ENCODE assay signal across 8 cellular contexts in genomic region chr3:63975705-63976104, GRCh38. TPM values are rescaled to one million over a fixed set of nuclear protein-coding genes. Genes with fewer than 3 reads are reported as not detected.
DNase-seq lines count a peak whose midpoint lies in the region; ATAC-seq and TF ChIP-seq lines count a peak whose summit lies in the region.

No MANE protein-coding gene starts in this region.

- TF ChIP-seq CTCF in choroid plexus epithelial cell (conservative IDR thresholded peaks at IDR 0.05; ENCODE audit: low read depth, low read length), result no peak

- ATAC-seq in Right ventricle myocardium inferior (peak; percentile 89), HG03460 (IDR thresholded peaks at IDR 0.05; ENCODE audit: unreplicated experiment) (no peak)

- H3K4me3 ChIP-seq in choroid plexus epithelial cell (ENCODE audit: low read depth, low read length), result no peak overlapping the region

- intact Hi-C loops in Right ventricle myocardium inferior (cut with DNase I) (no loop called here), cardiac septum (cut with DNase I) (no loop called here)

- peak; percentile 68 for DNase-seq in Right ventricle myocardium inferior (ENCODE audit: missing footprints)
- no peak for DNase-seq in cardiac septum (ENCODE audit: low spot score)
- DNase-seq in choroid plexus epithelial cell (ENCODE audit: low read depth), result peak; percentile 86
- peak; percentile 84 for DNase-seq in medulla oblongata (ENCODE audit: extremely low spot score)
- no peak for DNase-seq in NCI-H1105 treated with DMSO at 0.1 percent for 48 hours (lab: John Stamatoyannopoulos, UW)
- no peak for DNase-seq in LoVo (ENCODE audit: low spot score)
- DNase-seq in stimulated activated CD4-positive, alpha-beta T cell treated with anti-CD3 and anti-CD28 coated beads, Interleukin-4, amount 100 ng/mL, for 24 hours, result no peak

RNA-seq across cellular contexts. Expression of gene PSMD6, which starts 47.6 kb away (rescaled TPM):
- 73.7 TPM for total RNA-seq in Right ventricle myocardium inferior
- total RNA-seq in cardiac septum, result 85.7 TPM

Comparison
In these comparisons a context has a peak if more than half of its experiments do, and no peak if none do; other contexts are left out.
1. DNase-seq: peak in Right ventricle myocardium inferior (single experiment), choroid plexus epithelial cell (single experiment) and medulla oblongata (single experiment); none in cardiac septum (single experiment), NCI-H1105 treated with DMSO at 0.1 percent for 48 hours (single experiment), LoVo (single experiment) and stimulated activated CD4-positive, alpha-beta T cell treated with anti-CD3 and anti-CD28 coated beads, Interleukin-4, amount 100 ng/mL, for 24 hours (single experiment).